In the genomic region with DNA sequence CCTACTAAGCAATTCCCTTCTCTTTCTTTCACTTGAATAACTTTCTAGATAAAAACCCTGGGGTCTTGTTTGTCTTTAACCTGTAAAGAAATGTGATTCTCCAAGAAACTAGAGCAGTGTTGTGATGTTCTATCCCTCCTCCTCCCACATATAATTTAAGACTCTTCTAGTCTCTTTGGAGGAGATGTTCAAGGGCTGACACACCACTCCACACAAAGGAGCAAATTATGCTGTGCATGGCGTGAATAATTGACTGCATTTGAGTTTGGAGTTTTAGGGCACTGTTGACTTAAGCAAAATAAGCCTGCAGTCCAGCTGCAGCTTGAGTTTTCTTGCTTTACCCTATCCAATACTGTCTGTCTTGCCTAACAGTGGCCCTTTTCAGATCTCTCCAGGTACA, we compare ENCODE assay signal across 20 cellular contexts.
"Had no signal": no experiment of that assay in that cellular context is flagged by ENCODE, and none has a peak within 500 bp of the region (broad histone marks: within the 10 kb centered on the region; RNA-seq: fewer than 3 reads in every experiment).

No MANE protein-coding gene starts in this region.

- H3K36me3 Mint-ChIP-seq: mesothelial cell of epicardium had no signal

- DNase-seq: activated CD4-positive, alpha-beta T cell treated with anti-CD3 and anti-CD28 coated beads, Interleukin-2, amount 50 U/mL, for 1 hour; activated CD4-positive, CD25-positive, alpha-beta regulatory T cell treated with anti-CD3 and anti-CD28 coated beads, Interleukin-2, amount 50 U/mL, for 72 hours; activated CD8-positive, alpha-beta memory T cell treated with anti-CD3 and anti-CD28 coated beads for 24 hours; activated CD8-positive, alpha-beta memory T cell treated with anti-CD3 and anti-CD28 coated beads, Interleukin-2, amount 50 U/mL, for 48 hours; activated effector memory CD4-positive, alpha-beta T cell treated with Interleukin-2 at 50 U/mL for 16 hours; activated naive CD4-positive, alpha-beta T cell treated with anti-CD3 and anti-CD28 coated beads, Interleukin-2, amount 50 U/mL, for 16 hours; activated T-cell treated with anti-CD3 and anti-CD28 coated beads, Interleukin-2, amount 50 U/mL, for 48 hours; effector memory CD4-positive, alpha-beta T cell; right cardiac atrium; stimulated activated naive CD8-positive, alpha-beta T cell treated with anti-CD3 and anti-CD28 coated beads, Interleukin-15, Interleukin-2, amounts not matched to agents 100 U/mL and 50 U/mL, for 24 hours; substantia nigra; T-helper 17 cell; transverse colon; uterus had no signal

- H3K27me3 Mint-ChIP-seq: T-helper 17 cell had no signal

- H3K27me3 ChIP-seq: ascending aorta, hepatocyte, transverse colon had no signal

- H3K36me3 ChIP-seq: ascending aorta, prostate gland, transverse colon, uterus had no signal

- H3K4me1 ChIP-seq: ascending aorta, prostate gland, transverse colon, uterus had no signal

- H3K9me3 Mint-ChIP-seq: mesothelial cell of epicardium, neural crest cell had no signal

- H3K4me3 ChIP-seq: ascending aorta, hepatocyte, prostate gland, transverse colon, uterus had no signal

- H3K27ac Mint-ChIP-seq: mesothelial cell of epicardium, T-helper 17 cell had no signal

- H3K4me3 Mint-ChIP-seq: mesothelial cell of epicardium, neural crest cell, T-helper 17 cell had no signal

- H3K27ac ChIP-seq: ascending aorta, hepatocyte, prostate gland, transverse colon, uterus, VCaP had no signal

- H3K4me1 Mint-ChIP-seq: mesothelial cell of epicardium, T-helper 17 cell had no signal

- H3K9me3 ChIP-seq: ascending aorta, prostate gland, transverse colon, uterus had no signal
